1 cellular context compared by ENCODE assay signal in the genomic region with DNA sequence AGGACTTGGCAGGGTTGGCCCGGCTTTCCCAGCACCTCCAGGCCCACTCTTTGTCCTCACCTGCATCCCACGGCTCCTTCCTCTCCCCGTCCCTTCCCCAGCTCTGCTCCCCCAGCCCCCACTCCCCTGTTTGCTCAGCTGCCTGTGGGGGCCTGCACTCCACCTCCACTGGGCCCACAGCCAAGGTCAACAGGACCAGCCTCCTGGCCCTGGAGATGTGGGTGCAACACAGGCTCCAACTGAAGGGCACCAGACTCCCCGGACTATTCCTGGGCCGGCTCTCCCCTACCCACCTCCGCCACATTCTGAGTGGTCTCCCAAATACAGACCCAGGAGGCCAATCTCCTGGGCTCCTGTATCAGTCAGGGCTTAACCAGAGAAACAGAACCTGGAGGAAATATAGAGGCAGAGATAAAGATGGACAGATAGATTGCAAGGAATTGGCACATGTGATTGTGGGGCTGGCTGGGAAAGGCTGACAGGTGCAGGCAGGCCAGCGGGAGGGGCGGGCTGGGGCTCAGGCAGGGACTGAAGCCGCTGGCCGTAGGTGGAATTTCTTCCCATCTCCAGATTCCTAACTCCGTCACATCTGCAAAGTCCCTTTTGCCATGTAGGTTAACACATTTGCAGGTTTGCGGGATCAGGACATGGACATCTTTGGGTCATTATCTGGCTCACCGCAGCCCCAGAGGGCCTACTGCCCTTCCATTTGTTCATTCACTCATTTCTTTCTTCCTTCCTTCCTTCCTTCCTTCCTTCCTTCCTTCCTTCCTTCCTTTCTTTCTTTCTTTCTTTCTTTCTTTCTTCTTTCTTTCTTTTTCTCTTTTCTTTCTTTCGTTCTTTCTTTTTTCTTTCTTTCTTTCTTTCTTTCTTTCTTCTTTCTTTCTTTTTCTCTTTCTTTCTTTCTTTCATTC.
TF ChIP-seq lines count a peak whose summit lies in the region.

No MANE protein-coding gene starts in this region.

TF ChIP-seq in HepG2, 621 proteins besides CTCF, POLR2A, EP300 and RAD21 (continued from another document and continues in another):
- TF ChIP-seq, protein P1, sequence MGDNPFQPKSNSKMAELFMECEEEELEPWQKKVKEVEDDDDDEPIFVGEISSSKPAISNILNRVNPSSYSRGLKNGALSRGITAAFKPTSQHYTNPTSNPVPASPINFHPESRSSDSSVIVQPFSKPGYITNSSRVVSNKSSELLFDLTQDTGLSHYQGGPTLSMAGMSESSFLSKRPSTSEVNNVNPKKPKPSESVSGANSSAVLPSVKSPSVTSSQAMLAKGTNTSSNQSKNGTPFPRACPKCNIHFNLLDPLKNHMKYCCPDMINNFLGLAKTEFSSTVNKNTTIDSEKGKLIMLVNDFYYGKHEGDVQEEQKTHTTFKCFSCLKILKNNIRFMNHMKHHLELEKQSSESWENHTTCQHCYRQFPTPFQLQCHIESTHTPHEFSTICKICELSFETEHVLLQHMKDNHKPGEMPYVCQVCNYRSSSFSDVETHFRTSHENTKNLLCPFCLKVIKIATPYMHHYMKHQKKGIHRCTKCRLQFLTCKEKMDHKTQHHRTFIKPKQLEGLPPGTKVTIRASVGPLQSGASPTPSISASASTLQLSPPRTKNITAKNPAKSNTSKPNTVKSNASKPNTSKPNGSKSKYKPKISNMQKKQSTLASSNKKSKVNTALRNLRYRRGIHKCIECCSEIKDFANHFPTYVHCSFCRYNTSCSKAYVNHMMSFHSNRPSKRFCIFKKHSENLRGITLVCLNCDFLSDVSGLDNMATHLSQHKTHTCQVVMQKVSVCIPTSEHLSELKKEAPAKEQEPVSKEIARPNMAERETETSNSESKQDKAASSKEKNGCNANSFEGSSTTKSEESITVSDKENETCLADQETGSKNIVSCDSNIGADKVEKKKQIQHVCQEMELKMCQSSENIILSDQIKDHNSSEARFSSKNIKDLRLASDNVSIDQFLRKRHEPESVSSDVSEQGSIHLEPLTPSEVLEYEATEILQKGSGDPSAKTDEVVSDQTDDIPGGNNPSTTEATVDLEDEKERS (CRISPR knock-in tag; IDR thresholded peaks at IDR 0.05), result peak; percentile 77; the same call in 1 of the 2 replicates
- TF ChIP-seq, protein P2, sequence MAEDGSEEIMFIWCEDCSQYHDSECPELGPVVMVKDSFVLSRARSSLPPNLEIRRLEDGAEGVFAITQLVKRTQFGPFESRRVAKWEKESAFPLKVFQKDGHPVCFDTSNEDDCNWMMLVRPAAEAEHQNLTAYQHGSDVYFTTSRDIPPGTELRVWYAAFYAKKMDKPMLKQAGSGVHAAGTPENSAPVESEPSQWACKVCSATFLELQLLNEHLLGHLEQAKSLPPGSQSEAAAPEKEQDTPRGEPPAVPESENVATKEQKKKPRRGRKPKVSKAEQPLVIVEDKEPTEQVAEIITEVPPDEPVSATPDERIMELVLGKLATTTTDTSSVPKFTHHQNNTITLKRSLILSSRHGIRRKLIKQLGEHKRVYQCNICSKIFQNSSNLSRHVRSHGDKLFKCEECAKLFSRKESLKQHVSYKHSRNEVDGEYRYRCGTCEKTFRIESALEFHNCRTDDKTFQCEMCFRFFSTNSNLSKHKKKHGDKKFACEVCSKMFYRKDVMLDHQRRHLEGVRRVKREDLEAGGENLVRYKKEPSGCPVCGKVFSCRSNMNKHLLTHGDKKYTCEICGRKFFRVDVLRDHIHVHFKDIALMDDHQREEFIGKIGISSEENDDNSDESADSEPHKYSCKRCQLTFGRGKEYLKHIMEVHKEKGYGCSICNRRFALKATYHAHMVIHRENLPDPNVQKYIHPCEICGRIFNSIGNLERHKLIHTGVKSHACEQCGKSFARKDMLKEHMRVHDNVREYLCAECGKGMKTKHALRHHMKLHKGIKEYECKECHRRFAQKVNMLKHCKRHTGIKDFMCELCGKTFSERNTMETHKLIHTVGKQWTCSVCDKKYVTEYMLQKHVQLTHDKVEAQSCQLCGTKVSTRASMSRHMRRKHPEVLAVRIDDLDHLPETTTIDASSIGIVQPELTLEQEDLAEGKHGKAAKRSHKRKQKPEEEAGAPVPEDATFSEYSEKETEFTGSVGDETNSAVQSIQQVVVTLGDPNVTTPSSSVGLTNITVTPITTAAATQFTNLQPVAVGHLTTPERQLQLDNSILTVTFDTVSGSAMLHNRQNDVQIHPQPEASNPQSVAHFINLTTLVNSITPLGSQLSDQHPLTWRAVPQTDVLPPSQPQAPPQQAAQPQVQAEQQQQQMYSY (CRISPR knock-in tag; IDR thresholded peaks at IDR 0.05), result 0 out of 2 replicates have a peak, but pooled peaks have one; percentile 4
- peak; percentile 40; the same call in 1 of the 2 replicates for TF ChIP-seq ZSCAN21 (CRISPR knock-in tag; IDR thresholded peaks at IDR 0.05; ENCODE audit: borderline replicate concordance)
- no peak for TF ChIP-seq ZNF713 (CRISPR knock-in tag; IDR thresholded peaks at IDR 0.05)
- peak; percentile 86 for TF ChIP-seq SALL1 (CRISPR knock-in tag; IDR thresholded peaks at IDR 0.05)
- TF ChIP-seq, protein P3, sequence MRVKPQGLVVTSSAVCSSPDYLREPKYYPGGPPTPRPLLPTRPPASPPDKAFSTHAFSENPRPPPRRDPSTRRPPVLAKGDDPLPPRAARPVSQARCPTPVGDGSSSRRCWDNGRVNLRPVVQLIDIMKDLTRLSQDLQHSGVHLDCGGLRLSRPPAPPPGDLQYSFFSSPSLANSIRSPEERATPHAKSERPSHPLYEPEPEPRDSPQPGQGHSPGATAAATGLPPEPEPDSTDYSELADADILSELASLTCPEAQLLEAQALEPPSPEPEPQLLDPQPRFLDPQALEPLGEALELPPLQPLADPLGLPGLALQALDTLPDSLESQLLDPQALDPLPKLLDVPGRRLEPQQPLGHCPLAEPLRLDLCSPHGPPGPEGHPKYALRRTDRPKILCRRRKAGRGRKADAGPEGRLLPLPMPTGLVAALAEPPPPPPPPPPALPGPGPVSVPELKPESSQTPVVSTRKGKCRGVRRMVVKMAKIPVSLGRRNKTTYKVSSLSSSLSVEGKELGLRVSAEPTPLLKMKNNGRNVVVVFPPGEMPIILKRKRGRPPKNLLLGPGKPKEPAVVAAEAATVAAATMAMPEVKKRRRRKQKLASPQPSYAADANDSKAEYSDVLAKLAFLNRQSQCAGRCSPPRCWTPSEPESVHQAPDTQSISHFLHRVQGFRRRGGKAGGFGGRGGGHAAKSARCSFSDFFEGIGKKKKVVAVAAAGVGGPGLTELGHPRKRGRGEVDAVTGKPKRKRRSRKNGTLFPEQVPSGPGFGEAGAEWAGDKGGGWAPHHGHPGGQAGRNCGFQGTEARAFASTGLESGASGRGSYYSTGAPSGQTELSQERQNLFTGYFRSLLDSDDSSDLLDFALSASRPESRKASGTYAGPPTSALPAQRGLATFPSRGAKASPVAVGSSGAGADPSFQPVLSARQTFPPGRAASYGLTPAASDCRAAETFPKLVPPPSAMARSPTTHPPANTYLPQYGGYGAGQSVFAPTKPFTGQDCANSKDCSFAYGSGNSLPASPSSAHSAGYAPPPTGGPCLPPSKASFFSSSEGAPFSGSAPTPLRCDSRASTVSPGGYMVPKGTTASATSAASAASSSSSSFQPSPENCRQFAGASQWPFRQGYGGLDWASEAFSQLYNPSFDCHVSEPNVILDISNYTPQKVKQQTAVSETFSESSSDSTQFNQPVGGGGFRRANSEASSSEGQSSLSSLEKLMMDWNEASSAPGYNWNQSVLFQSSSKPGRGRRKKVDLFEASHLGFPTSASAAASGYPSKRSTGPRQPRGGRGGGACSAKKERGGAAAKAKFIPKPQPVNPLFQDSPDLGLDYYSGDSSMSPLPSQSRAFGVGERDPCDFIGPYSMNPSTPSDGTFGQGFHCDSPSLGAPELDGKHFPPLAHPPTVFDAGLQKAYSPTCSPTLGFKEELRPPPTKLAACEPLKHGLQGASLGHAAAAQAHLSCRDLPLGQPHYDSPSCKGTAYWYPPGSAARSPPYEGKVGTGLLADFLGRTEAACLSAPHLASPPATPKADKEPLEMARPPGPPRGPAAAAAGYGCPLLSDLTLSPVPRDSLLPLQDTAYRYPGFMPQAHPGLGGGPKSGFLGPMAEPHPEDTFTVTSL (CRISPR knock-in tag; IDR thresholded peaks at IDR 0.05; ENCODE audit: borderline replicate concordance), result 0 out of 2 replicates have a peak, but pooled peaks have one; percentile 60
- peak; percentile 71 for TF ChIP-seq ZNF205 (CRISPR knock-in tag; IDR thresholded peaks at IDR 0.05)
- TF ChIP-seq, protein P4, sequence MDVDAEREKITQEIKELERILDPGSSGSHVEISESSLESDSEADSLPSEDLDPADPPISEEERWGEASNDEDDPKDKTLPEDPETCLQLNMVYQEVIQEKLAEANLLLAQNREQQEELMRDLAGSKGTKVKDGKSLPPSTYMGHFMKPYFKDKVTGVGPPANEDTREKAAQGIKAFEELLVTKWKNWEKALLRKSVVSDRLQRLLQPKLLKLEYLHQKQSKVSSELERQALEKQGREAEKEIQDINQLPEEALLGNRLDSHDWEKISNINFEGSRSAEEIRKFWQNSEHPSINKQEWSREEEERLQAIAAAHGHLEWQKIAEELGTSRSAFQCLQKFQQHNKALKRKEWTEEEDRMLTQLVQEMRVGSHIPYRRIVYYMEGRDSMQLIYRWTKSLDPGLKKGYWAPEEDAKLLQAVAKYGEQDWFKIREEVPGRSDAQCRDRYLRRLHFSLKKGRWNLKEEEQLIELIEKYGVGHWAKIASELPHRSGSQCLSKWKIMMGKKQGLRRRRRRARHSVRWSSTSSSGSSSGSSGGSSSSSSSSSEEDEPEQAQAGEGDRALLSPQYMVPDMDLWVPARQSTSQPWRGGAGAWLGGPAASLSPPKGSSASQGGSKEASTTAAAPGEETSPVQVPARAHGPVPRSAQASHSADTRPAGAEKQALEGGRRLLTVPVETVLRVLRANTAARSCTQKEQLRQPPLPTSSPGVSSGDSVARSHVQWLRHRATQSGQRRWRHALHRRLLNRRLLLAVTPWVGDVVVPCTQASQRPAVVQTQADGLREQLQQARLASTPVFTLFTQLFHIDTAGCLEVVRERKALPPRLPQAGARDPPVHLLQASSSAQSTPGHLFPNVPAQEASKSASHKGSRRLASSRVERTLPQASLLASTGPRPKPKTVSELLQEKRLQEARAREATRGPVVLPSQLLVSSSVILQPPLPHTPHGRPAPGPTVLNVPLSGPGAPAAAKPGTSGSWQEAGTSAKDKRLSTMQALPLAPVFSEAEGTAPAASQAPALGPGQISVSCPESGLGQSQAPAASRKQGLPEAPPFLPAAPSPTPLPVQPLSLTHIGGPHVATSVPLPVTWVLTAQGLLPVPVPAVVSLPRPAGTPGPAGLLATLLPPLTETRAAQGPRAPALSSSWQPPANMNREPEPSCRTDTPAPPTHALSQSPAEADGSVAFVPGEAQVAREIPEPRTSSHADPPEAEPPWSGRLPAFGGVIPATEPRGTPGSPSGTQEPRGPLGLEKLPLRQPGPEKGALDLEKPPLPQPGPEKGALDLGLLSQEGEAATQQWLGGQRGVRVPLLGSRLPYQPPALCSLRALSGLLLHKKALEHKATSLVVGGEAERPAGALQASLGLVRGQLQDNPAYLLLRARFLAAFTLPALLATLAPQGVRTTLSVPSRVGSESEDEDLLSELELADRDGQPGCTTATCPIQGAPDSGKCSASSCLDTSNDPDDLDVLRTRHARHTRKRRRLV (CRISPR knock-in tag; IDR thresholded peaks at IDR 0.05), result no peak
- TF ChIP-seq, protein P5, sequence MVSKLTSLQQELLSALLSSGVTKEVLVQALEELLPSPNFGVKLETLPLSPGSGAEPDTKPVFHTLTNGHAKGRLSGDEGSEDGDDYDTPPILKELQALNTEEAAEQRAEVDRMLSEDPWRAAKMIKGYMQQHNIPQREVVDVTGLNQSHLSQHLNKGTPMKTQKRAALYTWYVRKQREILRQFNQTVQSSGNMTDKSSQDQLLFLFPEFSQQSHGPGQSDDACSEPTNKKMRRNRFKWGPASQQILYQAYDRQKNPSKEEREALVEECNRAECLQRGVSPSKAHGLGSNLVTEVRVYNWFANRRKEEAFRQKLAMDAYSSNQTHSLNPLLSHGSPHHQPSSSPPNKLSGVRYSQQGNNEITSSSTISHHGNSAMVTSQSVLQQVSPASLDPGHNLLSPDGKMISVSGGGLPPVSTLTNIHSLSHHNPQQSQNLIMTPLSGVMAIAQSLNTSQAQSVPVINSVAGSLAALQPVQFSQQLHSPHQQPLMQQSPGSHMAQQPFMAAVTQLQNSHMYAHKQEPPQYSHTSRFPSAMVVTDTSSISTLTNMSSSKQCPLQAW (CRISPR knock-in tag; IDR thresholded peaks at IDR 0.05), result peak; percentile 18; the same call in 1 of the 2 replicates
- TF ChIP-seq TCF12 (IDR thresholded peaks at IDR 0.05), result no peak
- peak; percentile 100 for TF ChIP-seq TCF12 (CRISPR knock-in tag; IDR thresholded peaks at IDR 0.05)
- TF ChIP-seq, protein P6, sequence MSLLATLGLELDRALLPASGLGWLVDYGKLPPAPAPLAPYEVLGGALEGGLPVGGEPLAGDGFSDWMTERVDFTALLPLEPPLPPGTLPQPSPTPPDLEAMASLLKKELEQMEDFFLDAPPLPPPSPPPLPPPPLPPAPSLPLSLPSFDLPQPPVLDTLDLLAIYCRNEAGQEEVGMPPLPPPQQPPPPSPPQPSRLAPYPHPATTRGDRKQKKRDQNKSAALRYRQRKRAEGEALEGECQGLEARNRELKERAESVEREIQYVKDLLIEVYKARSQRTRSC (CRISPR knock-in tag; IDR thresholded peaks at IDR 0.05; ENCODE audit: low read depth), result no peak
- TF ChIP-seq, protein P7, sequence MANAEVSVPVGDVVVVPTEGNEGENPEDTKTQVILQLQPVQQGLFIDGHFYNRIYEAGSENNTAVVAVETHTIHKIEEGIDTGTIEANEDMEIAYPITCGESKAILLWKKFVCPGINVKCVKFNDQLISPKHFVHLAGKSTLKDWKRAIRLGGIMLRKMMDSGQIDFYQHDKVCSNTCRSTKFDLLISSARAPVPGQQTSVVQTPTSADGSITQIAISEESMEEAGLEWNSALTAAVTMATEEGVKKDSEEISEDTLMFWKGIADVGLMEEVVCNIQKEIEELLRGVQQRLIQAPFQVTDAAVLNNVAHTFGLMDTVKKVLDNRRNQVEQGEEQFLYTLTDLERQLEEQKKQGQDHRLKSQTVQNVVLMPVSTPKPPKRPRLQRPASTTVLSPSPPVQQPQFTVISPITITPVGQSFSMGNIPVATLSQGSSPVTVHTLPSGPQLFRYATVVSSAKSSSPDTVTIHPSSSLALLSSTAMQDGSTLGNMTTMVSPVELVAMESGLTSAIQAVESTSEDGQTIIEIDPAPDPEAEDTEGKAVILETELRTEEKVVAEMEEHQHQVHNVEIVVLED (CRISPR knock-in tag; IDR thresholded peaks at IDR 0.05; ENCODE audit: borderline replicate concordance), result peak; percentile 30; the same call in 1 of the 2 replicates
- TF ChIP-seq DMAP1 (CRISPR knock-in tag; IDR thresholded peaks at IDR 0.05), result peak; percentile 58; the same call in 1 of the 2 replicates
- no peak for TF ChIP-seq NONO (IDR thresholded peaks at IDR 0.05)
- peak; percentile 88 for TF ChIP-seq NONO (CRISPR knock-in tag; conservative IDR thresholded peaks at IDR 0.05)
- peak; percentile 69; the same call in 1 of the 2 replicates for TF ChIP-seq ZNF761 (CRISPR knock-in tag; conservative IDR thresholded peaks at IDR 0.05)
- TF ChIP-seq ZNF136 (CRISPR knock-in tag; IDR thresholded peaks at IDR 0.05; ENCODE audit: low read depth), result no peak
- peak; percentile 88 for TF ChIP-seq ARNTL (CRISPR knock-in tag; IDR thresholded peaks at IDR 0.05)
- peak; percentile 85 for TF ChIP-seq HNRNPL (IDR thresholded peaks at IDR 0.05; ENCODE audit: low read depth, low read length)
- peak; percentile 97 for TF ChIP-seq SRSF1 (optimal IDR thresholded peaks at IDR 0.05; ENCODE audit: low read depth, low read length)
- TF ChIP-seq ZNF747 (CRISPR knock-in tag; IDR thresholded peaks at IDR 0.05; ENCODE audit: borderline replicate concordance), result no peak
- TF ChIP-seq SRF (IDR thresholded peaks at IDR 0.05; ENCODE audit: low read depth, low read length), result no peak
- peak; percentile 82 for TF ChIP-seq SAP130 (CRISPR knock-in tag; IDR thresholded peaks at IDR 0.05; ENCODE audit: low read depth)
- peak; percentile 95 for TF ChIP-seq ZMYM3 (CRISPR knock-in tag; IDR thresholded peaks at IDR 0.05)
- no peak for TF ChIP-seq ATAD3A (CRISPR knock-in tag; IDR thresholded peaks at IDR 0.05)
- peak; percentile 87; the same call in 1 of the 2 replicates for TF ChIP-seq ZNF292 (CRISPR knock-in tag; IDR thresholded peaks at IDR 0.05; ENCODE audit: borderline replicate concordance, low read depth)
- peak; percentile 39; the same call in 1 of the 2 replicates for TF ChIP-seq ELF1 (CRISPR knock-in tag; IDR thresholded peaks at IDR 0.05)
- peak; percentile 75; the same call in 1 of the 2 replicates for TF ChIP-seq IRX3 (CRISPR knock-in tag; IDR thresholded peaks at IDR 0.05; ENCODE audit: borderline replicate concordance, low read depth)
- TF ChIP-seq FOXA3 (CRISPR knock-in tag; IDR thresholded peaks at IDR 0.05), result peak; percentile 99
